Comparison of ENCODE assay signal across 8 cellular contexts in the genomic region with DNA sequence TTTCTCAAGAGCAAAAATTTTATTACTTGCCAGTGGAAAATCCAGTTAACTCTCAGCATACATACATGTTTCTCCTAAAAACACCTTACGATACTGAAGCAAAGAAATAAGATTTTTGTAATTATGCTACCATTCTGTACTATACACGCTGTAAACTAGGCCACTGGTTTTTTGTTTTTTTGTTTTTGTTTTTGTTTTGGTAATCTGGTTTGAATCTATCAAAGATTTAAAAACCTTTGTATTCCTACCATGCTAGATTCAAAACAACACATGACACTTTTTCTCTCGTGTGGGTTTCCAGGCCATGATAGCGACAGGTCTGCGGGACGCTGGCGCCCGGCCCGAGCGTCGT. TPM values are rescaled to one million over a fixed set of nuclear protein-coding genes. Genes with fewer than 3 reads are reported as not detected.
A peak's percentile ranks its signal among the peaks of the same experiment; 100 is the strongest.
DNase-seq lines count a peak whose midpoint lies in the region; ATAC-seq, FAIRE-seq and TF ChIP-seq lines count a peak whose summit lies in the region.

No MANE protein-coding gene starts in this region.

- no peaks in the 10 kb centered on the region for H3K79me1 ChIP-seq in H9 (ENCODE audit: insufficient read depth, low read depth, low read length, poor library complexity, severe bottlenecking)

- no peak for TF ChIP-seq CTCF in H9 (conservative IDR thresholded peaks at IDR 0.05)
- TF ChIP-seq CTCF in D721Med (IDR thresholded peaks at IDR 0.05; ENCODE audit: insufficient read depth, missing control alignments), result no peak

- H2BK20ac ChIP-seq in H9 (ENCODE audit: low read depth, low read length, poor library complexity, severe bottlenecking), result no peak overlapping the region

- no peaks in the 10 kb centered on the region for H3K79me2 ChIP-seq in H9 (ENCODE audit: insufficient read depth, low read length)

- no peak overlapping the region for H4K8ac ChIP-seq in H9 (replicated peaks; ENCODE audit: insufficient read length, low read depth, low read length)

- H3K4me3 ChIP-seq in right cardiac atrium (ENCODE audit: low read length) (peak overlapping the region; percentile 80), skeletal muscle satellite cell (ENCODE audit: low read length) (peak overlapping the region; percentile 94)

- no peak overlapping the region for H3K4ac ChIP-seq in H9 (ENCODE audit: low read depth, low read length)

- peak overlapping the region; percentile 92 to 93 for H3K4me3 Mint-ChIP-seq in H9
- peak overlapping the region; percentile 93 for H3K4me3 Mint-ChIP-seq in activated CD4-positive, alpha-beta memory T cell treated with anti-CD3 and anti-CD28 coated beads for 36 hours

- H3K27me3 Mint-ChIP-seq in H9 (ENCODE audit: low read depth), result no peaks in the 10 kb centered on the region
- H3K27me3 Mint-ChIP-seq in activated CD4-positive, alpha-beta memory T cell treated with anti-CD3 and anti-CD28 coated beads for 36 hours, result no peaks in the 10 kb centered on the region

- H3K4me2 ChIP-seq in H9 (ENCODE audit: insufficient read depth, insufficient read length, low read length), result peak overlapping the region; percentile 57
- H3K4me2 ChIP-seq in skeletal muscle satellite cell (ENCODE audit: low read length), result peak overlapping the region; percentile 81

- intact Hi-C loops in activated CD4-positive, alpha-beta memory T cell treated with anti-CD3 and anti-CD28 coated beads for 36 hours (cut with micrococcal nuclease), result loop anchor here (1.0 to 10.0 kb wide), 4 partner anchors 97 to 1617 kb away; partner anchors contain the start of genes MSMO1 and TMA16
- intact Hi-C loops in right cardiac atrium (cut with DNase I), result no loop called here

- no peaks in the 10 kb centered on the region for H3K4me1 ChIP-seq in H9 (ENCODE audit: insufficient read depth, low read length)
- H3K4me1 ChIP-seq in right cardiac atrium (ENCODE audit: control insufficient read depth, insufficient read depth, low read length), result no peaks in the 10 kb centered on the region
- peaks cover 7% of the 10 kb centered on the region for H3K4me1 ChIP-seq in skeletal muscle satellite cell (ENCODE audit: control insufficient read depth, insufficient read depth, low read length)

- H3K36me3 Mint-ChIP-seq in H9 (ENCODE audit: insufficient read depth in 1 of 3, low read depth in 3 of 3), result peaks cover 0 to 8% (median 0%) of the 10 kb centered on the region in 3 experiments; a peak in 1 of 7 replicates
- H3K36me3 Mint-ChIP-seq in activated CD4-positive, alpha-beta memory T cell treated with anti-CD3 and anti-CD28 coated beads for 36 hours, result no peaks in the 10 kb centered on the region

- peak overlapping the region in 1 of 3 experiments; percentile 55; a peak in 1 of 7 replicates for H3K27ac Mint-ChIP-seq in H9
- H3K27ac Mint-ChIP-seq in activated CD4-positive, alpha-beta memory T cell treated with anti-CD3 and anti-CD28 coated beads for 36 hours, result peak overlapping the region; percentile 73

- H3K27me3 ChIP-seq in H9 (ENCODE audit: insufficient read depth, low read length) (no peaks in the 10 kb centered on the region), right cardiac atrium (ENCODE audit: control insufficient read depth, insufficient read depth) (no peaks in the 10 kb centered on the region), skeletal muscle satellite cell (ENCODE audit: control insufficient read depth, insufficient read depth, low read length) (no peaks in the 10 kb centered on the region)

- CTCF ChIA-PET in activated CD4-positive, alpha-beta memory T cell treated with anti-CD3 and anti-CD28 coated beads for 36 hours (lab: Charles Lee), result interaction anchor here (1.7 kb wide), 1 partner anchor 94 kb away, joined by 7 read pairs; no protein-coding TSS in a partner anchor

- POLR2A ChIA-PET in activated CD4-positive, alpha-beta memory T cell treated with anti-CD3 and anti-CD28 coated beads for 36 hours (lab: Charles Lee), result no interaction called here

- H4K20me1 ChIP-seq in H9 (ENCODE audit: control insufficient read depth, insufficient read depth, insufficient read length), result no peaks in the 10 kb centered on the region

- peaks cover 5 to 15% of the 10 kb centered on the region in 2 experiments for H3K4me1 Mint-ChIP-seq in H9
- H3K4me1 Mint-ChIP-seq in activated CD4-positive, alpha-beta memory T cell treated with anti-CD3 and anti-CD28 coated beads for 36 hours (ENCODE audit: low read depth), result peaks cover 14% of the 10 kb centered on the region

- H3K23ac ChIP-seq in H9 (ENCODE audit: insufficient read length, low read depth, low read length), result no peak overlapping the region

- no peak overlapping the region for H3T11ph ChIP-seq in H9 (ENCODE audit: low read length)

- H2AFZ ChIP-seq in H9 (ENCODE audit: low read length), result no peak overlapping the region

- no peak overlapping the region for H4K5ac ChIP-seq in H9 (ENCODE audit: insufficient read length, low read depth, low read length)

- H3K18ac ChIP-seq in H9 (ENCODE audit: insufficient read length, low read depth, low read length), result no peak overlapping the region

- no peak overlapping the region for H2BK5ac ChIP-seq in H9 (ENCODE audit: insufficient read length, low read length)

- H4K91ac ChIP-seq in H9 (ENCODE audit: insufficient read length, low read depth, low read length), result no peak overlapping the region

- no peak overlapping the region for H3K56ac ChIP-seq in H9 (ENCODE audit: insufficient read length, low read depth, low read length)

- DNase-seq in H9 (no peak), right cardiac atrium (no peak), NCI-H2107 (lab: John Stamatoyannopoulos, UW) (no peak), D721Med (ENCODE audit: insufficient read length, low spot score) (no peak), DMS79 treated with DMSO at 0.1 percent for 48 hours (lab: John Stamatoyannopoulos, UW) (no peak)
- no peak for DNase-seq in activated CD4-positive, alpha-beta memory T cell treated with anti-CD3 and anti-CD28 coated beads for 36 hours

- no peak overlapping the region for H2BK120ac ChIP-seq in H9 (ENCODE audit: low read depth, low read length, poor library complexity, severe bottlenecking)

- no peak overlapping the region for H2BK15ac ChIP-seq in H9 (ENCODE audit: low read depth, low read length)

- H2AK5ac ChIP-seq in H9 (ENCODE audit: insufficient read length, low read length), result no peak overlapping the region

- no peaks in the 10 kb centered on the region for H3K23me2 ChIP-seq in H9 (ENCODE audit: insufficient read length, low read depth, low read length, poor library complexity, severe bottlenecking)

- no peaks in the 10 kb centered on the region for H3K9me3 Mint-ChIP-seq in H9
- H3K9me3 Mint-ChIP-seq in activated CD4-positive, alpha-beta memory T cell treated with anti-CD3 and anti-CD28 coated beads for 36 hours, result no peaks in the 10 kb centered on the region

- no peak for ATAC-seq in right cardiac atrium
- no peak for ATAC-seq in GM21515 (IDR thresholded peaks at IDR 0.05; ENCODE audit: unreplicated experiment)

- no CpG with 5 or more reads among the region's 11 CpGs for WGBS in H9 (ENCODE audit: extremely low coverage, insufficient read length, low lambda C conversion rate)
- 8% methylated on average over 11 of the region's 11 CpGs for WGBS in right cardiac atrium

- no peak overlapping the region for H2BK12ac ChIP-seq in H9 (ENCODE audit: insufficient read length, low read depth, low read length)

- H3K9me3 ChIP-seq in H9 (ENCODE audit: control insufficient read depth, low read depth, low read length) (no peaks in the 10 kb centered on the region), right cardiac atrium (ENCODE audit: control insufficient read depth, low read length) (no peaks in the 10 kb centered on the region), skeletal muscle satellite cell (replicated peaks; ENCODE audit: low read length) (no peaks in the 10 kb centered on the region)

- H3K36me3 ChIP-seq in skeletal muscle satellite cell (ENCODE audit: insufficient read depth, low read length), result no peaks in the 10 kb centered on the region

- H3K27ac ChIP-seq in H9 (ENCODE audit: insufficient read length, low read depth, low read length), result no peak overlapping the region
- peak overlapping the region; percentile 28 for H3K27ac ChIP-seq in right cardiac atrium (ENCODE audit: low read length)

- H3K9ac ChIP-seq in H9 (ENCODE audit: extremely low read depth, insufficient read length, low read length), result peak overlapping the region; percentile 67
- H3K9ac ChIP-seq in skeletal muscle satellite cell (ENCODE audit: low read depth, low read length), result peak overlapping the region; percentile 88

- H3K14ac ChIP-seq in H9 (ENCODE audit: insufficient read depth, low read length), result no peak overlapping the region

- FAIRE-seq in D721Med (lab: Jason Lieb, UNC), result no peak

RNA-seq across cellular contexts. Expression of gene TMEM192, which starts 0.8 kb away (rescaled TPM):
- total RNA-seq in H9 (2021) (8.3 and 9.3 TPM in 2 replicates), right cardiac atrium (10 to 100 TPM; 15.1 to 23.0 (median 16.3) TPM)
- total RNA-seq in activated CD4-positive, alpha-beta memory T cell treated with anti-CD3 and anti-CD28 coated beads for 36 hours, result 1 to 10 TPM; 8.8 to 9.0 TPM
- 9.4 TPM for polyA plus RNA-seq in right cardiac atrium
- 5.2 and 9.6 TPM in 2 replicates for total RNA-seq in skeletal muscle satellite cell (2012; rRNA removed)

RNA-seq across cellular contexts. Expression of gene TRIM75, which starts 58.2 kb away (rescaled TPM):
- total RNA-seq in H9 (2021) (not detected in 2 replicates), right cardiac atrium (not detected)
- not detected for total RNA-seq in activated CD4-positive, alpha-beta memory T cell treated with anti-CD3 and anti-CD28 coated beads for 36 hours
- polyA plus RNA-seq in right cardiac atrium, result not detected
- not detected in 2 replicates for total RNA-seq in skeletal muscle satellite cell (2012; rRNA removed)
